ENCODE assay signal across 11 cellular contexts in the genomic region with DNA sequence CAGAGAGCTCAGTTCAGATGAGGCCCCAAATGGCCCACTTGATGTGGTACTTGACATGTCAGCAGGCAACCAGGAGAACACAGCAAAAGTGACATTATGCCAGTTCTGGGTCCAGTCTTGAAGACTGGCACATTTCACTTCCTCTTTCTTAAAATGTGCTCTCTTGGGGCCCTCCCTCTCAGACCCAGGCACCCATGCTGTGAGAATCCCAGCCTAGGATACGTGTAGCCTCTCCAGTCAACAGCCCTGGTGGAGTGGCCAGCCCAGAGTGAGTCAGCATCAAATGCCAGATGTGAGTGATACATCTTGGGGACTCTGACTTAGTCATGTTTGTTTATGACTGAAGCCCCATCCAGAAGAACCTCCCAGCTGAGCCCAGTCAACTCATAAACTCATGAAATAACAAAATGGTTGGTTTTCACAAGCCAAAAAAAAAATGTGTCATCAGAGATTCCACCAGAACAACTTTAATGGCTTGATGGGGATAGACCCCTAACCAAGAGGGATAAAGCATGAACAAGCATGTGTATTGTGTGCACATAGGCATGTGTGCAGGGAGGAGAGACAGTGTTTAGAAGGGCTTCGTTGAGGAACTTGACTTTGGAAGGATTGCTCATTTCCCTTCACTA.
DNase-seq lines count a peak whose midpoint lies in the region; ATAC-seq and TF ChIP-seq lines count a peak whose summit lies in the region.
"Had no signal": no experiment of that assay in that cellular context is flagged by ENCODE, and none has a peak within 500 bp of the region (broad histone marks: within the 10 kb centered on the region; RNA-seq: fewer than 3 reads in every experiment).

No MANE protein-coding gene starts in this region.

- POLR2A ChIA-PET in OCI-LY7 (lab: Charles Lee): interaction anchor here (1.0 to 3.3 kb wide), 2 partner anchors 7 to 11 kb away, joined by 4 to 19 read pairs; no protein-coding TSS in a partner anchor

- H2AFZ ChIP-seq in OCI-LY7 (ENCODE audit: low read length): no peak overlapping the region

- no peaks in the 10 kb centered on the region; the same call in 1 of the 2 replicates for H3K36me3 ChIP-seq in OCI-LY7 (ENCODE audit: insufficient read depth, low read length)
- H3K36me3 ChIP-seq: prostate gland had no signal

- H3K9me2 ChIP-seq in OCI-LY7 (ENCODE audit: insufficient read depth, low read length): no peaks in the 10 kb centered on the region

- DNase-seq in AG10803 (ENCODE audit: low read depth) (peak; percentile 34), OCI-LY7 (ENCODE audit: low spot score) (peak; percentile 61), foreskin keratinocyte (peak in 1 of 2 donors; percentile 13), NCI-H446 treated with DMSO at 0.1 percent for 48 hours (lab: John Stamatoyannopoulos, UW) (no peak)
- DNase-seq: activated effector memory CD4-positive, alpha-beta T cell treated with anti-CD3 and anti-CD28 coated beads, Interleukin-2, amount 50 U/mL, for 16 hours; NCI-H2029 treated with DMSO at 0.1 percent for 48 hours had no signal

- peak; percentile 58 for ATAC-seq in GM18498 (IDR thresholded peaks at IDR 0.05; ENCODE audit: unreplicated experiment)
- peak; percentile 31 for ATAC-seq in foreskin keratinocyte
- no peak for ATAC-seq in HG03520 (IDR thresholded peaks at IDR 0.05; ENCODE audit: unreplicated experiment)
- ATAC-seq in GM21515 (IDR thresholded peaks at IDR 0.05; ENCODE audit: unreplicated experiment): no peak
- no peak for ATAC-seq in HG03378 (IDR thresholded peaks at IDR 0.05; ENCODE audit: unreplicated experiment)

- H4K20me1 ChIP-seq in OCI-LY7 (ENCODE audit: insufficient read depth, low read length): no peaks in the 10 kb centered on the region

- no peaks in the 10 kb centered on the region for H3K27me3 ChIP-seq in foreskin keratinocyte

- H3K4me3 ChIP-seq in AG10803 (ENCODE audit: low read length): no peak overlapping the region
- H3K4me3 ChIP-seq in OCI-LY7 (ENCODE audit: low read depth, low read length, poor library complexity, severe bottlenecking): no peak overlapping the region
- H3K4me3 ChIP-seq: prostate gland had no signal

- H3K27ac ChIP-seq in OCI-LY7 (ENCODE audit: low read depth, low read length, poor library complexity, severe bottlenecking) (no peak overlapping the region), foreskin keratinocyte (no peak overlapping the region)
- H3K27ac ChIP-seq: prostate gland had no signal

- peaks cover 42% of the 10 kb centered on the region for H3K4me1 ChIP-seq in OCI-LY7 (ENCODE audit: insufficient read depth, low read length, poor library complexity, severe bottlenecking)
- H3K4me1 ChIP-seq in foreskin keratinocyte: no peaks in the 10 kb centered on the region
- H3K4me1 ChIP-seq: prostate gland had no signal

- CTCF ChIA-PET in OCI-LY7 (lab: Charles Lee; ENCODE audit: unreplicated experiment): no interaction called here

- no peak overlapping the region for H3K4me2 ChIP-seq in OCI-LY7 (ENCODE audit: low read length)

- H3K79me2 ChIP-seq in OCI-LY7 (ENCODE audit: insufficient read depth, low read depth, low read length): no peaks in the 10 kb centered on the region

- BruUV-seq in OCI-LY7 (replicated peaks; lab: Mats Ljungman, UMichigan): no TSS peak

- TF ChIP-seq CTCF in AG10803 (conservative IDR thresholded peaks at IDR 0.05; ENCODE audit: low read length): no peak
- no peak for TF ChIP-seq CTCF in OCI-LY7 (conservative IDR thresholded peaks at IDR 0.05; ENCODE audit: low read length)
- no peak for TF ChIP-seq CTCF in foreskin keratinocyte (conservative IDR thresholded peaks at IDR 0.05)

- peaks cover 14% of the 10 kb centered on the region; the same call in 1 of the 2 replicates for H3K9me3 ChIP-seq in OCI-LY7 (ENCODE audit: low read length)
- H3K9me3 ChIP-seq: prostate gland had no signal

- intact Hi-C loops in OCI-LY7 (cut with micrococcal nuclease; ENCODE audit: unreplicated experiment): no loop called here

Comparison
In these comparisons a context has a peak if more than half of its experiments do, and no peak if none do; other contexts are left out.
1. ATAC-seq: peak in GM18498 (single experiment) and foreskin keratinocyte (single experiment); none in HG03520 (single experiment), GM21515 (single experiment) and HG03378 (single experiment).